ENCODE assay signal across 8 cellular contexts in genomic region chr9:136109351-136110081, GRCh38. TPM values are rescaled to one million over a fixed set of nuclear protein-coding genes. Genes with fewer than 3 reads are reported as not detected.
DNase-seq lines count a peak whose midpoint lies in the region; ATAC-seq and TF ChIP-seq lines count a peak whose summit lies in the region.

No MANE protein-coding gene starts in this region.

- TF ChIP-seq CTCF in WERI-Rb-1 (IDR thresholded peaks at IDR 0.05; ENCODE audit: low read depth, low read length), result no peak
- TF ChIP-seq CTCF in breast epithelium (IDR thresholded peaks at IDR 0.05), result no peak

- DNase-seq in ACHN, result peak; percentile 88
- DNase-seq in NCI-H2171 (lab: John Stamatoyannopoulos, UW), result peak; percentile 95
- peak; percentile 89 for DNase-seq in WERI-Rb-1
- DNase-seq in breast epithelium (ENCODE audit: low spot score in 2 of 2), result peak; percentile 85 to 92
- DNase-seq in inferior parietal cortex (ENCODE audit: extremely low spot score), result peak; percentile 75
- peak; percentile 90 for DNase-seq in stimulated activated CD4-positive, alpha-beta T cell treated with anti-CD3 and anti-CD28 coated beads, Interleukin-12 subunit alpha, Interleukin-12 subunit beta, amount 100 ng/mL, for 4 hours

- no peak for TF ChIP-seq POLR2A in breast epithelium (IDR thresholded peaks at IDR 0.05)

- H3K4me1 ChIP-seq in breast epithelium, result peaks cover 4 to 9% of the 10 kb centered on the region in 2 donors

- H3K4me3 ChIP-seq in WERI-Rb-1 (ENCODE audit: low read depth, low read length) (peak overlapping the region; percentile 46), breast epithelium (peak overlapping the region; percentile 5 to 65 (median 42))

- H3K27me3 ChIP-seq in WERI-Rb-1 (ENCODE audit: insufficient read depth, low read depth, severe bottlenecking) (no peaks in the 10 kb centered on the region), breast epithelium (no peaks in the 10 kb centered on the region)

- peaks cover 2% of the 10 kb centered on the region for H3K9me3 ChIP-seq in WERI-Rb-1 (ENCODE audit: severe bottlenecking)
- H3K9me3 ChIP-seq in breast epithelium, result no peaks in the 10 kb centered on the region

- intact Hi-C loops in breast epithelium (cut with DNase I; ENCODE audit: low total_unique reads), result loop anchor here (10.0 kb wide), 1 partner anchor 115 kb away; no protein-coding TSS in a partner anchor

- ATAC-seq in GM18873 (IDR thresholded peaks at IDR 0.05; ENCODE audit: low FRiP score, unreplicated experiment) (peak; percentile 55), HG03103 (IDR thresholded peaks at IDR 0.05; ENCODE audit: low read depth, unreplicated experiment) (peak; percentile 72)

- H3K36me3 ChIP-seq in WERI-Rb-1 (peaks cover 3% of the 10 kb centered on the region; the same call in 1 of the 2 replicates), breast epithelium (no peaks in the 10 kb centered on the region)

- H3K27ac ChIP-seq in WERI-Rb-1, result peak overlapping the region; percentile 88
- H3K27ac ChIP-seq in breast epithelium, result peak overlapping the region; percentile 45 to 84

- in situ Hi-C loops in ACHN (cut with HindIII; ENCODE audit: low pct_ligation_motif_present, low pct_unique_long_range_greater_than_20kb, low sequenced_read_pairs), result no loop called here

RNA-seq across cellular contexts. Expression of gene TMEM250, which starts 9.2 kb away (rescaled TPM):
- 10 to 100 TPM; 24.9 to 29.5 (median 26.1) TPM for total RNA-seq in breast epithelium

RNA-seq across cellular contexts. Expression of gene NACC2, which starts 14.4 kb away (rescaled TPM):
- total RNA-seq in breast epithelium, result 10 to 100 TPM; 14.0 to 24.2 (median 19.3) TPM

Comparison
In these comparisons a context has a peak if more than half of its experiments do, and no peak if none do; other contexts are left out.
1. Peak in every context shown above with its lines: DNase-seq, ATAC-seq, H3K4me3 ChIP-seq and H3K27ac ChIP-seq.